Comparison of ENCODE assay signal across 26 cellular contexts in the genomic region with DNA sequence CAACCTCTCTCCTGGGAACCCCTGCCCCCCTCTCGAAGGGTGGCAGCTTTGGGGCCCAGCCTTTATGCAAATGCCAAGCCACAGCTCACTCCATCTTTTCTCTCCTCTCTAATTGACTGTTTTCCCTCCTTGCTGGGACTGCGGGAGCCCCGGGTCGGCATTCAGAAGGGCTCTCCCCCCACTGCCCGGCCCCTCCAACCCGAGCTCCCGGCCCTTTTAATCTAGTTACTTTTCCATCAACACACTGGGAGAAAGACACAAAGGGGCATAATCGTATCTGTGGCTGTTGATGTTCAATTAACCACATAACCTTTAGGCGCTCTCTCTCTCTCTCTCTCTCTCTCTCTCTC.
"Had no signal": no experiment of that assay in that cellular context is flagged by ENCODE, and none has a peak within 500 bp of the region (broad histone marks: within the 10 kb centered on the region; RNA-seq: fewer than 3 reads in every experiment).

No MANE protein-coding gene starts in this region.

- H3K4me3 ChIP-seq: mucosa of descending colon had no signal

- H3K4me3 Mint-ChIP-seq: activated CD4-positive, alpha-beta T cell treated with anti-CD3 and anti-CD28 coated beads, Interleukin-2, amount 10 ng/mL, durations not matched to agents 7 days and 5 days; activated CD8-positive, alpha-beta T cell treated with anti-CD3 and anti-CD28 coated beads, Interleukin-2, amount 10 ng/mL, durations not matched to agents 7 days and 5 days; activated naive CD8-positive, alpha-beta T cell; activated T-helper 1 cell treated with anti-CD3 and anti-CD28 coated beads, Interleukin-12 subunit alpha, Interleukin-12 subunit beta, Interleukin-2, Interleukin-4 antibody, amounts not matched to agents 30 ng/mL and 10 ng/mL and 1 ng/mL, durations not matched to agents 14 hours and 24 hours and 36 hours; stimulated activated naive B cell treated with anti-CD40 and anti-IgM and Interleukin-4, amounts not matched to agents 10 μg/mL and 1 μg/mL and 100 μg/mL, for 72 hours; T-helper 2 cell treated with Interferon-gamma antibody and Interleukin-4, amounts not matched to agents 5 μg/mL and 100 μg/mL, for 36 hours had no signal

- DNase-seq: activated CD4-positive, alpha-beta T cell treated with anti-CD3 and anti-CD28 coated beads, Interleukin-2, amount 10 ng/mL, durations not matched to agents 7 days and 5 days; activated CD4-positive, CD25-positive, alpha-beta regulatory T cell treated with anti-CD3 and anti-CD28 coated beads, Interleukin-2, amount 50 U/mL, for 72 hours; activated CD8-positive, alpha-beta T cell treated with anti-CD3 and anti-CD28 coated beads, Interleukin-2, amount 10 ng/mL, durations not matched to agents 7 days and 5 days; cortex of kidney; heart left ventricle; mesenchymal stem cell; naive B cell; psoas muscle; stimulated activated CD4-positive, alpha-beta T cell treated with anti-CD3 and anti-CD28 coated beads, Interleukin-2, amount 100 ng/mL, for 48 hours; stimulated activated CD8-positive, alpha-beta memory T cell treated with anti-CD3 and anti-CD28 coated beads, Interleukin-4, amount 100 ng/mL, for 48 hours; stimulated activated naive B cell treated with anti-CD40 and anti-IgM and Interleukin-4, amounts not matched to agents 10 μg/mL and 1 μg/mL and 100 μg/mL, for 72 hours; T-cell; WERI-Rb-1 had no signal

- H3K27me3 ChIP-seq: adrenal gland, pancreas, testis had no signal

- H3K36me3 ChIP-seq: adrenal gland, gastroesophageal sphincter, heart left ventricle, neutrophil, pancreas, upper lobe of left lung, WERI-Rb-1 had no signal

- H3K9me3 ChIP-seq: adrenal gland, gastroesophageal sphincter, heart left ventricle, mucosa of descending colon, neutrophil, pancreas, psoas muscle, testis, upper lobe of left lung had no signal

- H3K36me3 Mint-ChIP-seq: activated naive CD8-positive, alpha-beta T cell; naive B cell; T-cell had no signal

- ATAC-seq: activated CD8-positive, alpha-beta T cell treated with anti-CD3 and anti-CD28 coated beads, Interleukin-2, amount 10 ng/mL, durations not matched to agents 7 days and 5 days; gastroesophageal sphincter; stimulated activated naive B cell treated with anti-CD40 and anti-IgM and Interleukin-4, amounts not matched to agents 10 μg/mL and 1 μg/mL and 100 μg/mL, for 72 hours; T-cell had no signal

- H3K9me3 Mint-ChIP-seq: activated CD4-positive, alpha-beta T cell treated with anti-CD3 and anti-CD28 coated beads, Interleukin-2, amount 10 ng/mL, durations not matched to agents 7 days and 5 days; activated T-helper 1 cell treated with anti-CD3 and anti-CD28 coated beads, Interleukin-12 subunit alpha, Interleukin-12 subunit beta, Interleukin-2, Interleukin-4 antibody, amounts not matched to agents 30 ng/mL and 10 ng/mL and 1 ng/mL, durations not matched to agents 14 hours and 24 hours and 36 hours; endodermal cell; stimulated activated naive B cell treated with anti-CD40 and anti-IgM and Interleukin-4, amounts not matched to agents 10 μg/mL and 1 μg/mL and 100 μg/mL, for 72 hours; T-cell; T-helper 2 cell treated with Interferon-gamma antibody and Interleukin-4, amounts not matched to agents 5 μg/mL and 100 μg/mL, for 36 hours had no signal

- FAIRE-seq: keratinocyte, pancreas, small intestine had no signal

- H3K27ac ChIP-seq: adrenal gland, gastroesophageal sphincter, heart left ventricle, neutrophil, psoas muscle, testis, WERI-Rb-1 had no signal

- H3K27ac Mint-ChIP-seq: activated CD4-positive, alpha-beta T cell treated with anti-CD3 and anti-CD28 coated beads, Interleukin-2, amount 10 ng/mL, durations not matched to agents 7 days and 5 days; activated CD8-positive, alpha-beta T cell treated with anti-CD3 and anti-CD28 coated beads, Interleukin-2, amount 10 ng/mL, durations not matched to agents 7 days and 5 days; activated naive CD8-positive, alpha-beta T cell; activated T-helper 1 cell treated with anti-CD3 and anti-CD28 coated beads, Interleukin-12 subunit alpha, Interleukin-12 subunit beta, Interleukin-2, Interleukin-4 antibody, amounts not matched to agents 30 ng/mL and 10 ng/mL and 1 ng/mL, durations not matched to agents 14 hours and 24 hours and 36 hours; endodermal cell; naive B cell; stimulated activated naive B cell treated with anti-CD40 and anti-IgM and Interleukin-4, amounts not matched to agents 10 μg/mL and 1 μg/mL and 100 μg/mL, for 72 hours; T-cell; T-helper 2 cell treated with Interferon-gamma antibody and Interleukin-4, amounts not matched to agents 5 μg/mL and 100 μg/mL, for 36 hours had no signal
